Comparison of ENCODE assay signal across 8 cellular contexts in genomic region chr12:79927772-79928474, GRCh38. TPM values are rescaled to one million over a fixed set of nuclear protein-coding genes. Genes with fewer than 3 reads are reported as not detected.
DNase-seq lines count a peak whose midpoint lies in the region; ATAC-seq and TF ChIP-seq lines count a peak whose summit lies in the region.

No MANE protein-coding gene starts in this region.

- H3K9me3 ChIP-seq in RWPE2 (ENCODE audit: severe bottlenecking) (no peaks in the 10 kb centered on the region), tibial artery (no peaks in the 10 kb centered on the region)

- peak overlapping the region; percentile 61 for H3K27ac Mint-ChIP-seq in activated CD4-positive, alpha-beta T cell treated with anti-CD3 and anti-CD28 coated beads for 36 hours
- peak overlapping the region; percentile 72 for H3K27ac Mint-ChIP-seq in central memory CD8-positive, alpha-beta T cell (ENCODE audit: low read depth)

- no peak for TF ChIP-seq CTCF in RWPE2 (IDR thresholded peaks at IDR 0.05; ENCODE audit: poor library complexity, severe bottlenecking)
- no peak for TF ChIP-seq CTCF in tibial artery (IDR thresholded peaks at IDR 0.05)

- H3K4me1 ChIP-seq in RWPE2 (ENCODE audit: insufficient read depth, poor library complexity, severe bottlenecking): peaks cover 11% of the 10 kb centered on the region
- H3K4me1 ChIP-seq in tibial artery: peaks cover 0 to 86% (median 20%) of the 10 kb centered on the region in 4 donors

- intact Hi-C loops in activated CD4-positive, alpha-beta T cell treated with anti-CD3 and anti-CD28 coated beads for 36 hours (cut with DNase I, micrococcal nuclease): loop anchor here in 1 of 2 experiments (2.0 kb wide), 2 partner anchors 17 to 41 kb away; no protein-coding TSS in a partner anchor
- intact Hi-C loops in tibial artery (cut with DNase I; ENCODE audit: low total_unique reads): no loop called here

- H3K4me3 ChIP-seq in RWPE2 (ENCODE audit: severe bottlenecking) (no peak overlapping the region), tibial artery (no peak overlapping the region)

- DNase-seq in activated CD4-positive, alpha-beta T cell treated with anti-CD3 and anti-CD28 coated beads for 36 hours: peak; percentile 61
- DNase-seq in activated CD4-positive, alpha-beta T cell treated with anti-CD3 and anti-CD28 coated beads for 1 hour: no peak
- DNase-seq in RWPE2 (ENCODE audit: low spot score): no peak
- DNase-seq in central memory CD8-positive, alpha-beta T cell (ENCODE audit: low spot score in 2 of 2): peak; percentile 23 to 48
- no peak for DNase-seq in tibial artery
- DNase-seq in D341Med (ENCODE audit: low spot score): no peak
- DNase-seq in hepatic stellate cell (ENCODE audit: low spot score): no peak

- H3K4me1 Mint-ChIP-seq in activated CD4-positive, alpha-beta T cell treated with anti-CD3 and anti-CD28 coated beads for 36 hours: peaks cover 64% of the 10 kb centered on the region
- H3K4me1 Mint-ChIP-seq in central memory CD8-positive, alpha-beta T cell: peaks cover 49% of the 10 kb centered on the region

- no peak overlapping the region for H3K4me3 Mint-ChIP-seq in activated CD4-positive, alpha-beta T cell treated with anti-CD3 and anti-CD28 coated beads for 36 hours
- H3K4me3 Mint-ChIP-seq in central memory CD8-positive, alpha-beta T cell: peak overlapping the region; percentile 19

- no peaks in the 10 kb centered on the region for H3K36me3 Mint-ChIP-seq in activated CD4-positive, alpha-beta T cell treated with anti-CD3 and anti-CD28 coated beads for 36 hours (ENCODE audit: low read depth)
- no peaks in the 10 kb centered on the region for H3K36me3 Mint-ChIP-seq in central memory CD8-positive, alpha-beta T cell (ENCODE audit: insufficient read depth)

- no peaks in the 10 kb centered on the region for H3K27me3 Mint-ChIP-seq in activated CD4-positive, alpha-beta T cell treated with anti-CD3 and anti-CD28 coated beads for 36 hours
- no peaks in the 10 kb centered on the region for H3K27me3 Mint-ChIP-seq in central memory CD8-positive, alpha-beta T cell

- H3K27ac ChIP-seq in RWPE2 (ENCODE audit: poor library complexity, severe bottlenecking): no peak overlapping the region
- peak overlapping the region; percentile 5 to 98 for H3K27ac ChIP-seq in tibial artery

- peaks cover 5% of the 10 kb centered on the region; the same call in 1 of the 2 replicates for H3K36me3 ChIP-seq in RWPE2 (ENCODE audit: low read depth)
- H3K36me3 ChIP-seq in tibial artery: no peaks in the 10 kb centered on the region

- H3K9me3 Mint-ChIP-seq in activated CD4-positive, alpha-beta T cell treated with anti-CD3 and anti-CD28 coated beads for 36 hours (ENCODE audit: low read depth): no peaks in the 10 kb centered on the region
- no peaks in the 10 kb centered on the region for H3K9me3 Mint-ChIP-seq in central memory CD8-positive, alpha-beta T cell

- peak; percentile 99 for ATAC-seq in activated CD4-positive, alpha-beta T cell treated with anti-CD3 and anti-CD28 coated beads for 36 hours
- peak; percentile 97 for ATAC-seq in HG02885 (IDR thresholded peaks at IDR 0.05; ENCODE audit: poor library complexity, unreplicated experiment)
- ATAC-seq in RWPE2 (ENCODE audit: low read depth): peak; percentile 40; the same call in 1 of the 3 replicates
- ATAC-seq in central memory CD8-positive, alpha-beta T cell (replicated peaks; ENCODE audit: extremely low read depth, poor library complexity, severe bottlenecking): peak; percentile 98

- no peaks in the 10 kb centered on the region for H3K27me3 ChIP-seq in RWPE2 (ENCODE audit: insufficient read depth, poor library complexity, severe bottlenecking)
- H3K27me3 ChIP-seq in tibial artery: no peaks in the 10 kb centered on the region

- CTCF ChIA-PET in activated CD4-positive, alpha-beta T cell treated with anti-CD3 and anti-CD28 coated beads for 36 hours (lab: Charles Lee): no interaction called here

- POLR2A ChIA-PET in activated CD4-positive, alpha-beta T cell treated with anti-CD3 and anti-CD28 coated beads for 36 hours (lab: Charles Lee): no interaction called here

RNA-seq across cellular contexts. Expression of gene PPP1R12A, which starts 7.0 kb away (rescaled TPM):
- total RNA-seq in activated CD4-positive, alpha-beta T cell treated with anti-CD3 and anti-CD28 coated beads for 36 hours: 100 to 1,000 TPM in 1 of 2 experiments, 10 to 100 TPM in 1; 72.2 to 134 TPM

Comparison
In these comparisons a context has a peak if more than half of its experiments do, and no peak if none do; other contexts are left out.
1. DNase-seq: peak in activated CD4-positive, alpha-beta T cell treated with anti-CD3 and anti-CD28 coated beads for 36 hours (single experiment) and central memory CD8-positive, alpha-beta T cell (2 of 2); none in activated CD4-positive, alpha-beta T cell treated with anti-CD3 and anti-CD28 coated beads for 1 hour (single experiment), RWPE2 (single experiment), tibial artery (0 of 2), D341Med (single experiment) and hepatic stellate cell (single experiment).
2. ATAC-seq: peak in every context shown above with its lines; median percentile 99 in activated CD4-positive, alpha-beta T cell treated with anti-CD3 and anti-CD28 coated beads for 36 hours; 98 in central memory CD8-positive, alpha-beta T cell; 97 in HG02885; 40 in RWPE2.